ENCODE assay signal across 1 cellular context in genomic region chr19:1944916-1945561, GRCh38.
TF ChIP-seq lines count a peak whose summit lies in the region.

No MANE protein-coding gene starts in this region.

TF ChIP-seq in HCT116, 20 proteins besides CTCF, POLR2A, EP300 and RAD21:
- no peak for TF ChIP-seq MAX (IDR thresholded peaks at IDR 0.05)
- TF ChIP-seq ZFX (IDR thresholded peaks at IDR 0.05): no peak
- TF ChIP-seq CEBPB (IDR thresholded peaks at IDR 0.05; ENCODE audit: low read depth): no peak
